Comparison of ENCODE assay signal across 11 cellular contexts in the genomic region with DNA sequence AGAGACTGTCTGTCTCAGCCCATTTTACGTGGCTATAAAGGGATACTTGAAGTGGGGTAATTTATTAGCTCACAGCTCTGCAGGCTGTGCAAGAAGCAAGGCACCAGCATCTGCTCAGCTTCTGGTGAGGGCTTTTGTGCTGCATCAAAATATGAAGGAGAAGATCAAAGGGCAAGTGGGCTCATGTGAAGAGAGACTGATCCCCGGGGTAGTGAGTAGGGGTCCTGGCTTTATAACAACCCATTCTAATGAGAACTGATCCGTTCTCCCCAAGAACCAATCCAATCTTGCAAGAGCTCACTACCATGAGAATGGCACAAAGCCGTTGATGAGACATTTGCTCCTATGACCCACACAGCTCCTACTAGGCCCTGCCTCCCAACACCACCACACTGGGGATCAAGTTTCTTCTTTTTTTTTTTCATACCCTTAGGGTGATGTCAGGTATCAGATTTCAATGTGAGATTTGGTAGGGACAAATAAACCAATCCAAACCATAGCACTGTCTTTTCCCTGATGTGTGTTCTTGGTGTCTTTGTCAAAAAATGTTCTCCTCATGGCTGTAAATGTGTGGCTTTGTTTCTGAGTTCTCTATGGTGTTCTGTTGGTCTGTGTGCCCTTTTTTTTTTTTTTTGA.
A peak's percentile ranks its signal among the peaks of the same experiment; 100 is the strongest.
DNase-seq lines count a peak whose midpoint lies in the region; ATAC-seq and TF ChIP-seq lines count a peak whose summit lies in the region.
"Had no signal": no experiment of that assay in that cellular context is flagged by ENCODE, and none has a peak within 500 bp of the region (broad histone marks: within the 10 kb centered on the region; RNA-seq: fewer than 3 reads in every experiment).

No MANE protein-coding gene starts in this region.

- no peak overlapping the region for H3K4me3 Mint-ChIP-seq in mesothelial cell of epicardium
- no peak overlapping the region for H3K4me3 Mint-ChIP-seq in activated T-cell treated with anti-CD3 and anti-CD28 coated beads, Interleukin-2, amount 50 U/mL, for 4 hours

- H3K27ac Mint-ChIP-seq in mesothelial cell of epicardium = peak overlapping the region; percentile 36

- peak; percentile 21 for DNase-seq in DMS 273 treated with DMSO at 0.1 percent for 48 hours (lab: John Stamatoyannopoulos, UW)
- peak; percentile 32 for DNase-seq in NCI-H146 (lab: John Stamatoyannopoulos, UW)
- DNase-seq in astrocyte of the spinal cord (ENCODE audit: low read depth, low spot score) = peak; percentile 83
- no peak for DNase-seq in mesothelial cell of epicardium (ENCODE audit: low spot score in 2 of 2, unreplicated experiment in 2 of 2)
- DNase-seq in AML-193 (lab: John Stamatoyannopoulos, UW) = no peak
- no peak for DNase-seq in activated T-cell treated with anti-CD3 and anti-CD28 coated beads, Interleukin-2, amount 50 U/mL, for 4 hours
- DNase-seq: activated T-cell treated with anti-CD3 and anti-CD28 coated beads, Interleukin-2, amount 50 U/mL, for 48 hours; lower lobe of right lung; T-helper 2 cell had no signal

- no peak for ATAC-seq in activated T-cell treated with anti-CD3 and anti-CD28 coated beads, Interleukin-2, amount 50 U/mL, for 4 hours
- ATAC-seq in HG03342 (IDR thresholded peaks at IDR 0.05; ENCODE audit: unreplicated experiment) (no peak), HG03196 (IDR thresholded peaks at IDR 0.05; ENCODE audit: unreplicated experiment) (no peak)
- ATAC-seq: lower lobe of right lung had no signal

- H3K4me1 Mint-ChIP-seq in mesothelial cell of epicardium = peaks cover 18% of the 10 kb centered on the region
- H3K4me1 Mint-ChIP-seq in activated T-cell treated with anti-CD3 and anti-CD28 coated beads, Interleukin-2, amount 50 U/mL, for 4 hours (ENCODE audit: low read depth) = no peaks in the 10 kb centered on the region

- in situ Hi-C loops in astrocyte of the spinal cord (cut with HindIII; ENCODE audit: low sequenced_read_pairs) = no loop called here

- no peaks in the 10 kb centered on the region for H3K9me3 Mint-ChIP-seq in mesothelial cell of epicardium
- no peaks in the 10 kb centered on the region for H3K9me3 Mint-ChIP-seq in activated T-cell treated with anti-CD3 and anti-CD28 coated beads, Interleukin-2, amount 50 U/mL, for 4 hours

- no peak overlapping the region for H3K4me3 ChIP-seq in astrocyte of the spinal cord (ENCODE audit: low read depth, low read length)
- H3K4me3 ChIP-seq: lower lobe of right lung had no signal

- no peaks in the 10 kb centered on the region for H3K27me3 Mint-ChIP-seq in mesothelial cell of epicardium (ENCODE audit: low read depth)
- H3K27me3 Mint-ChIP-seq in activated T-cell treated with anti-CD3 and anti-CD28 coated beads, Interleukin-2, amount 50 U/mL, for 4 hours (ENCODE audit: low read depth) = no peaks in the 10 kb centered on the region

- peaks cover 42% of the 10 kb centered on the region for H3K36me3 Mint-ChIP-seq in mesothelial cell of epicardium
- peaks cover 63% of the 10 kb centered on the region for H3K36me3 Mint-ChIP-seq in activated T-cell treated with anti-CD3 and anti-CD28 coated beads, Interleukin-2, amount 50 U/mL, for 4 hours (ENCODE audit: insufficient read depth)

- no peak for TF ChIP-seq CTCF in astrocyte of the spinal cord (IDR thresholded peaks at IDR 0.05; ENCODE audit: low read depth, low read length)
- no peak for TF ChIP-seq CTCF in mesothelial cell of epicardium (IDR thresholded peaks at IDR 0.05; ENCODE audit: unreplicated experiment)

Comparison
In these comparisons a context has a peak if more than half of its experiments do, and no peak if none do; other contexts are left out.
1. DNase-seq: peak in DMS 273 treated with DMSO at 0.1 percent for 48 hours (single experiment), NCI-H146 (single experiment) and astrocyte of the spinal cord (single experiment); none in mesothelial cell of epicardium (0 of 2), AML-193 (0 of 2) and activated T-cell treated with anti-CD3 and anti-CD28 coated beads, Interleukin-2, amount 50 U/mL, for 4 hours (single experiment).